In genomic region chrX:136878423-136878822, GRCh38 we compare ENCODE assay signal across 9 cellular contexts. TPM values are rescaled to one million over a fixed set of nuclear protein-coding genes. Genes with fewer than 3 reads are reported as not detected.
DNase-seq lines count a peak whose midpoint lies in the region; ATAC-seq, FAIRE-seq and TF ChIP-seq lines count a peak whose summit lies in the region.
"Had no signal": no experiment of that assay in that cellular context is flagged by ENCODE, and none has a peak within 500 bp of the region (broad histone marks: within the 10 kb centered on the region; RNA-seq: fewer than 3 reads in every experiment).

No MANE protein-coding gene starts in this region.

- DNase-seq in endodermal cell (no peak), ovary (no peak), GM12892 (ENCODE audit: insufficient read length) (no peak), RCC 7860 (ENCODE audit: low spot score) (no peak)
- DNase-seq: colonic mucosa had no signal

- no peak for FAIRE-seq in GM12892 (lab: Jason Lieb, UNC)
- no peak for FAIRE-seq in RCC 7860 (lab: Jason Lieb, UNC)

- H3K4me1 ChIP-seq in DOHH2 (ENCODE audit: control insufficient read depth, low read length) (peaks cover 16% of the 10 kb centered on the region), OCI-LY1 (ENCODE audit: insufficient read depth, low read length, severe bottlenecking) (peaks cover 12% of the 10 kb centered on the region), endodermal cell (ENCODE audit: control insufficient read depth, insufficient read depth, low read length) (no peaks in the 10 kb centered on the region), ovary (ENCODE audit: insufficient read depth) (no peaks in the 10 kb centered on the region)
- H3K4me1 ChIP-seq: colonic mucosa had no signal

- H3K36me3 ChIP-seq in DOHH2 (ENCODE audit: control insufficient read depth, low read length): peaks cover 67% of the 10 kb centered on the region
- peaks cover 70% of the 10 kb centered on the region for H3K36me3 ChIP-seq in OCI-LY1 (ENCODE audit: insufficient read depth, low read length)
- H3K36me3 ChIP-seq in endodermal cell (ENCODE audit: control insufficient read depth, insufficient read depth, low read length): peaks cover 49% of the 10 kb centered on the region
- no peaks in the 10 kb centered on the region for H3K36me3 ChIP-seq in ovary
- H3K36me3 ChIP-seq: colonic mucosa had no signal

- ATAC-seq in HG03442 (IDR thresholded peaks at IDR 0.05; ENCODE audit: unreplicated experiment): no peak
- no peak for ATAC-seq in GM21526 (IDR thresholded peaks at IDR 0.05; ENCODE audit: low FRiP score, unreplicated experiment)

- H3K4me1 Mint-ChIP-seq in endodermal cell: no peaks in the 10 kb centered on the region

- H3K27me3 Mint-ChIP-seq in endodermal cell (ENCODE audit: insufficient read depth): no peaks in the 10 kb centered on the region

- H3K27ac ChIP-seq in DOHH2 (ENCODE audit: low read depth, low read length): no peak overlapping the region
- H3K27ac ChIP-seq in OCI-LY1 (ENCODE audit: low read depth, low read length, poor library complexity, severe bottlenecking): no peak overlapping the region
- H3K27ac ChIP-seq in endodermal cell (ENCODE audit: low read depth, low read length): no peak overlapping the region
- no peak overlapping the region for H3K27ac ChIP-seq in ovary
- H3K27ac ChIP-seq: colonic mucosa had no signal

- TF ChIP-seq POLR2A in ovary (IDR thresholded peaks at IDR 0.05) (no peak), GM12892 (IDR thresholded peaks at IDR 0.05; ENCODE audit: low read depth, low read length) (no peak)

- H2AFZ ChIP-seq in OCI-LY1 (ENCODE audit: low read length): no peak overlapping the region

- 96 to 100% methylated on average over 3 of the region's 11 CpGs for WGBS in endodermal cell (ENCODE audit: insufficient coverage in 1 of 2, insufficient read length in 1 of 2), 2 experiments
- WGBS in ovary, 3 donors: 47 to 51% (median 47%) methylated on average over 11 of the region's 11 CpGs

- H3K79me2 ChIP-seq in DOHH2 (ENCODE audit: control insufficient read depth, low read length): peaks cover 60% of the 10 kb centered on the region
- H3K79me2 ChIP-seq in OCI-LY1 (ENCODE audit: insufficient read depth, low read length): peaks cover 28% of the 10 kb centered on the region

- no peaks in the 10 kb centered on the region for H3K9me2 ChIP-seq in DOHH2 (replicated peaks; ENCODE audit: control insufficient read depth, low read length)
- no peaks in the 10 kb centered on the region for H3K9me2 ChIP-seq in OCI-LY1 (ENCODE audit: low read depth, low read length)

- TF ChIP-seq EP300 in ovary (IDR thresholded peaks at IDR 0.05): no peak

- peaks cover 65% of the 10 kb centered on the region for H3K9me3 Mint-ChIP-seq in endodermal cell

- TF ChIP-seq CTCF in DOHH2 (IDR thresholded peaks at IDR 0.05; ENCODE audit: low read depth, low read length, poor library complexity, severe bottlenecking): no peak
- TF ChIP-seq CTCF in OCI-LY1 (IDR thresholded peaks at IDR 0.05; ENCODE audit: low read length): no peak
- no peak for TF ChIP-seq CTCF in endodermal cell (conservative IDR thresholded peaks at IDR 0.05)
- TF ChIP-seq CTCF in ovary (IDR thresholded peaks at IDR 0.05): no peak

- peaks cover 8% of the 10 kb centered on the region for H3F3A ChIP-seq in DOHH2 (ENCODE audit: control insufficient read depth, insufficient read depth)
- H3F3A ChIP-seq in OCI-LY1 (ENCODE audit: insufficient read depth, low read length): no peaks in the 10 kb centered on the region

- H3K9ac ChIP-seq in OCI-LY1 (ENCODE audit: low read length) (peak overlapping the region; percentile 100; the same call in 1 of the 2 replicates), endodermal cell (ENCODE audit: extremely low read depth, low read length, poor library complexity, severe bottlenecking) (peak overlapping the region; percentile 99)

- peak overlapping the region; percentile 96 for H3K4me3 Mint-ChIP-seq in endodermal cell

- no peak overlapping the region for H3K27ac Mint-ChIP-seq in endodermal cell

- H3K27me3 ChIP-seq in DOHH2 (ENCODE audit: control insufficient read depth, low read length) (no peaks in the 10 kb centered on the region), OCI-LY1 (ENCODE audit: insufficient read depth, low read length) (no peaks in the 10 kb centered on the region), endodermal cell (ENCODE audit: control insufficient read depth, insufficient read depth, low read length, poor library complexity, severe bottlenecking) (no peaks in the 10 kb centered on the region), ovary (no peaks in the 10 kb centered on the region)
- H3K27me3 ChIP-seq: colonic mucosa had no signal

- H3K9me3 ChIP-seq in DOHH2 (ENCODE audit: control insufficient read depth, insufficient read depth, low read length): no peaks in the 10 kb centered on the region
- H3K9me3 ChIP-seq in OCI-LY1 (ENCODE audit: low read length): no peaks in the 10 kb centered on the region
- no peaks in the 10 kb centered on the region for H3K9me3 ChIP-seq in endodermal cell (ENCODE audit: control insufficient read depth, low read length)
- H3K9me3 ChIP-seq in ovary: no peaks in the 10 kb centered on the region
- H3K9me3 ChIP-seq: colonic mucosa had no signal

- intact Hi-C loops in ovary (cut with DNase I): no loop called here

- H3K4me2 ChIP-seq in DOHH2 (ENCODE audit: low read length) (peak overlapping the region; percentile 62), OCI-LY1 (ENCODE audit: low read length) (peak overlapping the region; percentile 80)

- peaks cover 59% of the 10 kb centered on the region for H3K36me3 Mint-ChIP-seq in endodermal cell (ENCODE audit: low read depth)

- H3K4me3 ChIP-seq in DOHH2 (ENCODE audit: low read length) (peak overlapping the region; percentile 94), OCI-LY1 (ENCODE audit: low read depth, low read length, poor library complexity, severe bottlenecking) (peak overlapping the region; percentile 100), endodermal cell (ENCODE audit: low read length) (peak overlapping the region; percentile 99), ovary (peak overlapping the region; percentile 70)

- 0 out of 2 replicates have a peak, but pooled peaks cover 3% of the 10 kb centered on the region for H4K20me1 ChIP-seq in DOHH2 (ENCODE audit: control insufficient read depth, insufficient read depth, low read depth, low read length)
- no peaks in the 10 kb centered on the region for H4K20me1 ChIP-seq in OCI-LY1 (ENCODE audit: insufficient read depth, low read length)

RNA-seq across cellular contexts. Expression of gene RBMX, which starts 2.1 kb away (rescaled TPM):
- total RNA-seq in endodermal cell (100 to 1,000 TPM; 380 to 396 TPM), ovary (100 to 1,000 TPM; 192 to 400 (median 305) TPM)
- polyA plus RNA-seq in endodermal cell (2013, experiment 1 of 2): 526 TPM
- polyA plus RNA-seq in endodermal cell (2013, experiment 2 of 2): 480 TPM
- 100 to 1,000 TPM; 318 to 444 TPM for polyA plus RNA-seq in ovary
- polyA plus RNA-seq in GM12892 (2012; ENCODE audit: missing spikeins): 236 TPM
